Comparison of ENCODE assay signal across 14 cellular contexts in the genomic region with DNA sequence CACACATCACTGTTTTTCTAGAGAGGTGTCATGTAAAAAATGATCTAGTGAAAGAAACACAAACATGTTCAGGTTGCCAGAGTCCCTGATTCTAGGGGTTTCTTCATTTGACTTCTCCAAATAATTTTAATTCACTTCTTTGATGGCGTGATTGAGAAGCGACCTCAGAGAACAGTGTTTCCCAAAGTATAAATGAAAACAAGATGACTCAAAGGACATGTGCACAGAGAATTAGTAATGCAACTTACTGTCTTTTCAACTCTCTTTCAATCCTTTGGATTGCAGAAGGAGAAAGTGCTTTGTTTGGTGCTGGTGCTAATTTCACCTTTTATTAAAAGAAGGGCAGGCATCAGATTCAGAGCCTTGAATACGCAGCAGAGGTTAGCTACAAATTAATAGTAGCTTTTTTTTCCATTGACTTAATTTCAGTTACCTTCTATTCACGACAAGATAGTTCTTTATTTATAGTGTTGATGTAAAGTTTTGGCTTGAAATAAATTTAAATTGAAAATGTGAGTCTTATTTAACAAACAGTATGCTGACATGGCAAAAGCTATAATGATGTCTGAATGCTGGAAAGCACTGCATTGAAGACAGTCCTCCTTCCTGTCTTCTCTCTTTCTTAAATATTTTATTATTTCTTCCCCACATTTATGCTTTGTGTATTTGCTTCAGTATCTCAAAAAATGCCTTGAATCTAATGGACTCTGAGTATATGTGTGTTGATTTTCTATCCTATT.
DNase-seq lines count a peak whose midpoint lies in the region; ATAC-seq and TF ChIP-seq lines count a peak whose summit lies in the region.
"Had no signal": no experiment of that assay in that cellular context is flagged by ENCODE, and none has a peak within 500 bp of the region (broad histone marks: within the 10 kb centered on the region; RNA-seq: fewer than 3 reads in every experiment).

No MANE protein-coding gene starts in this region.

- no peaks in the 10 kb centered on the region for H4K20me1 ChIP-seq in osteoblast (ENCODE audit: insufficient read depth, low read length)

- H3K36me3 ChIP-seq in BE2C (no peaks in the 10 kb centered on the region), osteoblast (ENCODE audit: insufficient read depth, low read length) (no peaks in the 10 kb centered on the region)

- H3K79me2 ChIP-seq in osteoblast (ENCODE audit: insufficient read depth, low read length): no peaks in the 10 kb centered on the region

- H3K9me3 ChIP-seq in BE2C (no peaks in the 10 kb centered on the region), osteoblast (ENCODE audit: low read depth, low read length) (no peaks in the 10 kb centered on the region)
- H3K9me3 ChIP-seq: Caco-2 had no signal

- no peak overlapping the region for H3K27ac ChIP-seq in osteoblast (ENCODE audit: low read depth, low read length)
- H3K27ac ChIP-seq: KMS-11 had no signal

- DNase-seq in BE2C: no peak
- DNase-seq in M059J (ENCODE audit: low read depth): peak; percentile 3
- DNase-seq in epithelial cell of esophagus (ENCODE audit: low read depth): peak; percentile 29
- peak; percentile 56 for DNase-seq in osteoblast (ENCODE audit: insufficient read length, low spot score, missing footprints)
- no peak for DNase-seq in activated gamma-delta T cell treated with Interleukin-2 at 50 U/mL for 16 hours
- DNase-seq: Caco-2, NCI-H187 treated with DMSO at 0.1 percent for 48 hours, NCI-H2171, NCI-H82 had no signal

- no peaks in the 10 kb centered on the region for H3K27me3 ChIP-seq in BE2C
- no peaks in the 10 kb centered on the region for H3K27me3 ChIP-seq in osteoblast (ENCODE audit: insufficient read depth, low read length)

- TF ChIP-seq CTCF in BE2C (IDR thresholded peaks at IDR 0.05; ENCODE audit: low read depth, low read length) (no peak), epithelial cell of esophagus (IDR thresholded peaks at IDR 0.05; ENCODE audit: insufficient read depth, low read depth, low read length, missing control alignments) (no peak), osteoblast (IDR thresholded peaks at IDR 0.05; ENCODE audit: extremely low read depth, low read depth, low read length) (no peak)

- ATAC-seq in GM19463 (IDR thresholded peaks at IDR 0.05; ENCODE audit: unreplicated experiment) (no peak), GM19035 (IDR thresholded peaks at IDR 0.05; ENCODE audit: unreplicated experiment) (no peak)
- ATAC-seq: Panc1, Right ventricle myocardium inferior had no signal

- peaks cover 26% of the 10 kb centered on the region for H3K4me1 ChIP-seq in BE2C
- peaks cover 3% of the 10 kb centered on the region for H3K4me1 ChIP-seq in osteoblast (ENCODE audit: insufficient read depth, low read length)

- H3K4me2 ChIP-seq in osteoblast (ENCODE audit: insufficient read depth, low read length): no peak overlapping the region
- H3K4me2 ChIP-seq: KMS-11 had no signal

- peak overlapping the region; percentile 17 for H2AFZ ChIP-seq in osteoblast (ENCODE audit: low read length)

- H3K4me3 ChIP-seq in BE2C (ENCODE audit: low read depth, low read length) (peak overlapping the region; percentile 8; the same call in 1 of the 2 replicates), epithelial cell of esophagus (ENCODE audit: low read length) (no peak overlapping the region), osteoblast (ENCODE audit: insufficient read depth, low read length) (no peak overlapping the region)

Comparison
In these comparisons a context has a peak if more than half of its experiments do, and no peak if none do; other contexts are left out.
1. DNase-seq: peak in M059J (single experiment), epithelial cell of esophagus (single experiment) and osteoblast (single experiment); none in BE2C (single experiment) and activated gamma-delta T cell treated with Interleukin-2 at 50 U/mL for 16 hours (single experiment).